10 cellular contexts compared by ENCODE assay signal in the genomic region with DNA sequence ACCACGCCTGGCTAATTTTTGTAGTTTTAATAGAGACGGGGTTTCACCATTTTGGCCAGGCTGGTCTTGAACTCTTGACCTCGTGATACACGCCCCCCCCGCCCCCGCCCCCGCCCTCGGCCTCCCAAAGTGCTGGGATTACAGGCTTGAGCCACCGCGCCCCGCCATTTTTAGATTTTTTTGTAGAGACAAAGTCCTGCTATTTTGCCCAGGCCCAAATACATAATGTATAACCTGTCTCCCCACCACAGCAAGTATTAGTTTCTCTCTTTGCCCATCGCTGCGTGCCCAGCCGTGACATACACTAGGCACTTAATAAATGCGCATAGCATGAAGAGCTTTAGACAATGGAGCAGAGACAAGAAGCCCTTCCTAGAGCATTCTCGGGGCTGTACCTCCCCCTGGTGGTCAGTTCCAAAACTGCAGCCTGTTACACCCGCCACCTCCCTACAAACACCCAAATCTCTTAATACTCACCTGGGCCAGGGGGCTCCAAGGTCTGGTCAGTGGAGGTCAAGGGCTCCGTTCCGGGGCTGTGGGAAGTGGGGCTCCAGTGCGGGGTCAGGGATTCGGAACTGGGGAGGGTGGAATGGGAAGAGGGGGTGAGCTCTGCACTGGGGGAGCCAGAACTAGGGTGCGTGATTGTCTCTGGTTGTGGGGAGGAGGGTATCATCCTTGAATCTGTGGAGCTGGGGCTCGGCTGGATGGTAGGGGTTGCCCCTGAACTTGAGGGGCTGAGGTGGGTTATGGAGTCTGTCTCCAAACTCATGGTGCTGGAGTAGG. TPM values are rescaled to one million over a fixed set of nuclear protein-coding genes. Genes with fewer than 3 reads are reported as not detected.
DNase-seq lines count a peak whose midpoint lies in the region; ATAC-seq, FAIRE-seq and TF ChIP-seq lines count a peak whose summit lies in the region.
"Had no signal": no experiment of that assay in that cellular context is flagged by ENCODE, and none has a peak within 500 bp of the region (broad histone marks: within the 10 kb centered on the region; RNA-seq: fewer than 3 reads in every experiment).

No MANE protein-coding gene starts in this region.

- FAIRE-seq in kidney (lab: Jason Lieb, UNC), result no peak

- in situ Hi-C loops in mammary epithelial cell (cut with MboI; ENCODE audit: low sequenced_read_pairs in 2 of 2), result loop anchor here (10.0 kb wide), 1 partner anchor 137 kb away; no protein-coding TSS in a partner anchor

- CTCF ChIA-PET in mammary epithelial cell (lab: Charles Lee; ENCODE audit: low non-redundant PET), result interaction anchor here (0.5 to 1.0 kb wide), 6 partner anchors 28 to 1551 kb away, joined by 3 to 16 read pairs (median 6); partner anchors contain the start of gene MPV17L2

- intact Hi-C loops in mammary epithelial cell (cut with micrococcal nuclease), result loop anchor here (1.0 to 5.0 kb wide), 8 partner anchors 43 to 314 kb away; no protein-coding TSS in a partner anchor
- intact Hi-C loops in kidney (cut with DNase I), result loop anchor here (10.0 kb wide), 1 partner anchor 57 kb away; the partner anchor contains the start of gene MPV17L2

- no peak overlapping the region for H3K4me2 ChIP-seq in mammary epithelial cell (ENCODE audit: insufficient read depth, low read depth, low read length)
- H3K4me2 ChIP-seq: BLaER1 had no signal

- H3K4me1 ChIP-seq in mammary epithelial cell (ENCODE audit: insufficient read depth, low read length), result peaks cover 5% of the 10 kb centered on the region
- H3K4me1 ChIP-seq in kidney (ENCODE audit: control insufficient read depth in 1 of 2, insufficient read depth in 1 of 2, low read depth in 1 of 2, low read length in 2 of 2), result no peaks in the 10 kb centered on the region

- H3K79me2 ChIP-seq in mammary epithelial cell (ENCODE audit: insufficient read depth, low read length), result no peaks in the 10 kb centered on the region

- H3K9ac ChIP-seq in mammary epithelial cell (ENCODE audit: insufficient read depth, low read length) (no peak overlapping the region), kidney (ENCODE audit: low read length in 2 of 2) (no peak overlapping the region)
- H3K9ac ChIP-seq: BLaER1 had no signal

- no peak overlapping the region for H3K27ac ChIP-seq in VCaP
- H3K27ac ChIP-seq in mammary epithelial cell (ENCODE audit: insufficient read depth, low read depth, low read length), result no peak overlapping the region
- H3K27ac ChIP-seq in kidney (ENCODE audit: low read depth in 2 of 2, low read length in 2 of 2), result no peak overlapping the region
- H3K27ac ChIP-seq: BLaER1, skin epidermis had no signal

- dilution Hi-C loops in mammary epithelial cell (cut with HindIII; ENCODE audit: low sequenced_read_pairs), result no loop called here

- H4K20me1 ChIP-seq in mammary epithelial cell (ENCODE audit: insufficient read depth, low read length), result no peaks in the 10 kb centered on the region

- peak; percentile 82 for DNase-seq in NCI-H510A treated with DMSO at 0.1 percent for 48 hours (lab: John Stamatoyannopoulos, UW)
- DNase-seq in NCI-H510A (lab: John Stamatoyannopoulos, UW), result no peak
- peak; percentile 18 for DNase-seq in NCI-H2081 treated with DMSO at 0.1 percent for 48 hours (lab: John Stamatoyannopoulos, UW)
- DNase-seq in mammary epithelial cell, result peak; percentile 57
- no peak for DNase-seq in kidney
- peak; percentile 77 for DNase-seq in stimulated activated CD4-positive, alpha-beta T cell treated with anti-CD3 and anti-CD28 coated beads, Interleukin-1b, Interleukin-23, amount 100 ng/mL, for 48 hours

- H3K4me3 ChIP-seq in mammary epithelial cell (replicated peaks in 1 of 3; ENCODE audit: insufficient read depth in 1 of 3, low read depth in 2 of 3, low read length in 3 of 3) (no peak overlapping the region), kidney (ENCODE audit: low read length in 2 of 2) (no peak overlapping the region)
- H3K4me3 ChIP-seq: BLaER1, skin epidermis had no signal

- ATAC-seq in HG02571 (IDR thresholded peaks at IDR 0.05; ENCODE audit: unreplicated experiment), result no peak

- no peak overlapping the region for H2AFZ ChIP-seq in mammary epithelial cell (ENCODE audit: low read depth, low read length)

- no peaks in the 10 kb centered on the region for H3K27me3 ChIP-seq in mammary epithelial cell (ENCODE audit: insufficient read depth, low read length)
- H3K27me3 ChIP-seq: BLaER1 had no signal

- no TSS peak for BruUV-seq in mammary epithelial cell (replicated peaks; lab: Mats Ljungman, UMichigan)

- TF ChIP-seq CTCF in VCaP (conservative IDR thresholded peaks at IDR 0.05) (peak; percentile 93), mammary epithelial cell (conservative IDR thresholded peaks at IDR 0.05 in 1 of 2, IDR thresholded peaks at IDR 0.05 in 1 of 2; ENCODE audit: extremely low read depth in 1 of 2, insufficient read depth in 1 of 2, low read depth in 1 of 2, low read length in 2 of 2) (peak; percentile 85 to 92), kidney (IDR thresholded peaks at IDR 0.05; ENCODE audit: borderline replicate concordance, extremely low read depth, insufficient read depth) (peak; percentile 95)

- H3K9me3 ChIP-seq in mammary epithelial cell (replicated peaks; ENCODE audit: insufficient read depth, low read length), result no peaks in the 10 kb centered on the region
- H3K9me3 ChIP-seq in kidney (ENCODE audit: control insufficient read depth in 1 of 2, low read length in 2 of 2), result no peaks in the 10 kb centered on the region
- H3K9me3 ChIP-seq: BLaER1 had no signal

- WGBS in mammary epithelial cell (ENCODE audit: low coverage, missing lambda C conversion rate), result 28% methylated on average over 13 of the region's 23 CpGs

- H3K36me3 ChIP-seq in mammary epithelial cell (ENCODE audit: insufficient read depth, low read length) (no peaks in the 10 kb centered on the region), kidney (ENCODE audit: control insufficient read depth in 1 of 2, insufficient read depth in 2 of 2, low read length in 2 of 2) (peaks cover 0 to 2% of the 10 kb centered on the region in 2 donors)
- H3K36me3 ChIP-seq: BLaER1 had no signal

RNA-seq across cellular contexts. Expression of gene IQCN, which starts 22.5 kb away (rescaled TPM):
- total RNA-seq in mammary epithelial cell (under 1 TPM; 0.19 to 0.50 TPM), kidney (6.3 TPM)
- polyA plus RNA-seq in mammary epithelial cell (0.03 TPM), kidney (ENCODE audit: insufficient read depth, low read depth, low replicate concordance) (0.82 TPM)
- polyA minus RNA-seq in mammary epithelial cell, result not detected

RNA-seq across cellular contexts. Expression of gene PDE4C, which starts 25.5 kb away (rescaled TPM):
- total RNA-seq in mammary epithelial cell (not detected), kidney (2.0 TPM)
- polyA plus RNA-seq in mammary epithelial cell (not detected), kidney (ENCODE audit: insufficient read depth, low read depth, low replicate concordance) (not detected)
- polyA minus RNA-seq in mammary epithelial cell, result not detected

RNA-seq across cellular contexts. Expression of gene JUND, which starts 29.6 kb away (rescaled TPM):
- total RNA-seq in mammary epithelial cell (10 to 100 TPM; 59.6 to 74.0 TPM), kidney (181 TPM)
- polyA plus RNA-seq in mammary epithelial cell (30.0 TPM), kidney (ENCODE audit: insufficient read depth, low read depth, low replicate concordance) (117 TPM)
- polyA minus RNA-seq in mammary epithelial cell, result 4.4 TPM

RNA-seq across cellular contexts. Expression of gene RAB3A, which starts 47.9 kb away (rescaled TPM):
- total RNA-seq in mammary epithelial cell, result 1 to 10 TPM in 1 of 2 donors, under 1 TPM in 1; 0.33 to 1.8 TPM
- polyA plus RNA-seq in mammary epithelial cell, result 1.9 TPM
- not detected for polyA minus RNA-seq in mammary epithelial cell
- total RNA-seq in kidney, result 5.2 TPM
- 10.5 TPM for polyA plus RNA-seq in kidney (ENCODE audit: insufficient read depth, low read depth, low replicate concordance)

RNA-seq across cellular contexts. Expression of gene MPV17L2, which starts 58.8 kb away (rescaled TPM):
- total RNA-seq in mammary epithelial cell (10 to 100 TPM; 16.8 to 22.5 TPM), kidney (11.5 TPM)
- polyA plus RNA-seq in mammary epithelial cell (38.2 TPM), kidney (ENCODE audit: insufficient read depth, low read depth, low replicate concordance) (31.1 TPM)
- 43.2 TPM for polyA minus RNA-seq in mammary epithelial cell

Comparison
In these comparisons a context has a peak if more than half of its experiments do, and no peak if none do; other contexts are left out.
1. DNase-seq: peak in NCI-H510A treated with DMSO at 0.1 percent for 48 hours (single experiment), NCI-H2081 treated with DMSO at 0.1 percent for 48 hours (single experiment), mammary epithelial cell (single experiment) and stimulated activated CD4-positive, alpha-beta T cell treated with anti-CD3 and anti-CD28 coated beads, Interleukin-1b, Interleukin-23, amount 100 ng/mL, for 48 hours (single experiment); none in NCI-H510A (single experiment) and kidney (single experiment).
2. Peak in every context shown above with its lines, with median percentiles within 50 percentile points of each other: CTCF ChIP-seq.